In the genomic region with DNA sequence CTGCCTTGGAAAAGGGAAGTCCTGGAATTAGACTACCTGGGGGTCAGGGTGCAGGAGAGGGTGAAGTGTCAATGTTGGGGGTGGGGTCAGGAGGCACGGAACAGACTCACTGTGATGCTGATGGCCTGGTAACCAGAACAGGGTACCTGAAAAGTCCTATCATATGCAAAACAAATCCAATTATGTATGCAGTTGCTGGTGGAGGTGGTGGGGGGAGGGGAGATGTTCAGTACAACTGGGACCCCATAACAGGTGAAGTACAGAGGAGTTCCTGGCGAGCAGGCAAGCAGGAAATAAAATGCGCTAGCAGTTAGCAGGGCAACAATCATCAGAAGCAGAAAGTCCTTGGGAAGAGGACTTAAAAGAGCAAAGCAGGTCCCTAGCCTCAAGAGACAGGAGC, we compare ENCODE assay signal across 17 cellular contexts. TPM values are rescaled to one million over a fixed set of nuclear protein-coding genes. Genes with fewer than 3 reads are reported as not detected.
DNase-seq lines count a peak whose midpoint lies in the region; ATAC-seq and TF ChIP-seq lines count a peak whose summit lies in the region.
"Had no signal": no experiment of that assay in that cellular context is flagged by ENCODE, and none has a peak within 500 bp of the region (broad histone marks: within the 10 kb centered on the region; RNA-seq: fewer than 3 reads in every experiment).

No MANE protein-coding gene starts in this region.

- peak; percentile 71 for DNase-seq in H7
- peak; percentile 50 for DNase-seq in WTC11 (ENCODE audit: low spot score)
- peak; percentile 58 for DNase-seq in iPS DF 6.9 (ENCODE audit: low read depth, low spot score)
- no peak for DNase-seq in osteoblast (ENCODE audit: insufficient read length, low spot score, missing footprints)
- DNase-seq in activated CD4-positive, CD25-positive, alpha-beta regulatory T cell (lab: John Stamatoyannopoulos, UW): no peak
- DNase-seq: C1 segment of cervical spinal cord; DMS 273 treated with DMSO at 0.1 percent for 48 hours; IMR-90; Kasumi-1; NCI-H1105 treated with DMSO at 0.1 percent for 48 hours; NCI-H1694 treated with DMSO at 0.1 percent for 48 hours; NCI-H2107; NCI-H226; NK-92 treated with Interleukin-12 subunit alpha and Interleukin-12 subunit beta, amount 100 ng/mL, for 24 hours had no signal

- H3K4me1 ChIP-seq in iPS DF 6.9 (ENCODE audit: control insufficient read depth, insufficient read depth, low read length): peaks cover 6% of the 10 kb centered on the region
- H3K4me1 ChIP-seq in osteoblast (ENCODE audit: insufficient read depth, low read length): peaks cover 4% of the 10 kb centered on the region

- H3K9me3 Mint-ChIP-seq in WTC11: peaks cover 3% of the 10 kb centered on the region; the same call in 1 of the 2 replicates

- no peaks in the 10 kb centered on the region for H3K36me3 Mint-ChIP-seq in WTC11

- H3K27me3 Mint-ChIP-seq in WTC11 (ENCODE audit: low read depth): no peaks in the 10 kb centered on the region

- H3K4me3 Mint-ChIP-seq in WTC11: peak overlapping the region; percentile 50

- no peaks in the 10 kb centered on the region for H3K27me3 ChIP-seq in H7 (ENCODE audit: control insufficient read depth, insufficient read depth, low read length)
- no peaks in the 10 kb centered on the region; the same call in 1 of the 2 replicates for H3K27me3 ChIP-seq in iPS DF 6.9 (ENCODE audit: control insufficient read depth, insufficient read depth, low read length)
- no peaks in the 10 kb centered on the region for H3K27me3 ChIP-seq in osteoblast (ENCODE audit: insufficient read depth, low read length)

- H3K27ac ChIP-seq in iPS DF 6.9 (ENCODE audit: low read length) (peak overlapping the region; percentile 29), osteoblast (ENCODE audit: low read depth, low read length) (no peak overlapping the region)

- peak overlapping the region; percentile 98 for H3K27ac Mint-ChIP-seq in WTC11

- CTCF ChIA-PET in WTC11 (lab: Charles Lee): interaction anchor here (1.0 to 1.3 kb wide), 3 partner anchors 52 to 106 kb away, joined by 3 to 7 read pairs (median 4); no protein-coding TSS in a partner anchor

- no peaks in the 10 kb centered on the region for H4K20me1 ChIP-seq in osteoblast (ENCODE audit: insufficient read depth, low read length)

- TF ChIP-seq CTCF in WTC11 (IDR thresholded peaks at IDR 0.05): no peak
- no peak for TF ChIP-seq CTCF in osteoblast (IDR thresholded peaks at IDR 0.05; ENCODE audit: extremely low read depth, low read depth, low read length)

- H3K4me1 Mint-ChIP-seq in WTC11: peaks cover 41% of the 10 kb centered on the region

- peak overlapping the region; percentile 48 for H2AFZ ChIP-seq in osteoblast (ENCODE audit: low read length)

- POLR2A ChIA-PET in WTC11 (lab: Charles Lee): no interaction called here

- H3K36me3 ChIP-seq in H7 (replicated peaks; ENCODE audit: control insufficient read depth, insufficient read depth, low read length) (no peaks in the 10 kb centered on the region), iPS DF 6.9 (ENCODE audit: control insufficient read depth, insufficient read depth, low read length) (no peaks in the 10 kb centered on the region), osteoblast (ENCODE audit: insufficient read depth, low read length) (no peaks in the 10 kb centered on the region)

- H3K4me3 ChIP-seq in H7 (ENCODE audit: insufficient read depth, low read depth, low read length): no peak overlapping the region
- no peak overlapping the region for H3K4me3 ChIP-seq in iPS DF 6.9 (ENCODE audit: low read length)
- H3K4me3 ChIP-seq in osteoblast (ENCODE audit: insufficient read depth, low read length): no peak overlapping the region

- WGBS in iPS DF 6.9 (ENCODE audit: insufficient coverage, insufficient read length): no CpG with 5 or more reads among the region's 3 CpGs

- H3K79me2 ChIP-seq in osteoblast (ENCODE audit: insufficient read depth, low read length): peaks cover 4% of the 10 kb centered on the region

- peak; percentile 55 for ATAC-seq in WTC11
- no peak for ATAC-seq in HG03108 (IDR thresholded peaks at IDR 0.05; ENCODE audit: unreplicated experiment)
- ATAC-seq in GM21423 (IDR thresholded peaks at IDR 0.05; ENCODE audit: unreplicated experiment): no peak
- ATAC-seq: HCT116 had no signal

- H3K4me2 ChIP-seq in osteoblast (ENCODE audit: insufficient read depth, low read length): no peak overlapping the region

- H3K9me3 ChIP-seq in iPS DF 6.9 (ENCODE audit: control insufficient read depth, insufficient read depth, low read length): no peaks in the 10 kb centered on the region
- no peaks in the 10 kb centered on the region for H3K9me3 ChIP-seq in osteoblast (ENCODE audit: low read depth, low read length)

TF ChIP-seq in WTC11, 78 proteins besides CTCF, POLR2A, EP300 and RAD21:
- TF ChIP-seq, protein P1, sequence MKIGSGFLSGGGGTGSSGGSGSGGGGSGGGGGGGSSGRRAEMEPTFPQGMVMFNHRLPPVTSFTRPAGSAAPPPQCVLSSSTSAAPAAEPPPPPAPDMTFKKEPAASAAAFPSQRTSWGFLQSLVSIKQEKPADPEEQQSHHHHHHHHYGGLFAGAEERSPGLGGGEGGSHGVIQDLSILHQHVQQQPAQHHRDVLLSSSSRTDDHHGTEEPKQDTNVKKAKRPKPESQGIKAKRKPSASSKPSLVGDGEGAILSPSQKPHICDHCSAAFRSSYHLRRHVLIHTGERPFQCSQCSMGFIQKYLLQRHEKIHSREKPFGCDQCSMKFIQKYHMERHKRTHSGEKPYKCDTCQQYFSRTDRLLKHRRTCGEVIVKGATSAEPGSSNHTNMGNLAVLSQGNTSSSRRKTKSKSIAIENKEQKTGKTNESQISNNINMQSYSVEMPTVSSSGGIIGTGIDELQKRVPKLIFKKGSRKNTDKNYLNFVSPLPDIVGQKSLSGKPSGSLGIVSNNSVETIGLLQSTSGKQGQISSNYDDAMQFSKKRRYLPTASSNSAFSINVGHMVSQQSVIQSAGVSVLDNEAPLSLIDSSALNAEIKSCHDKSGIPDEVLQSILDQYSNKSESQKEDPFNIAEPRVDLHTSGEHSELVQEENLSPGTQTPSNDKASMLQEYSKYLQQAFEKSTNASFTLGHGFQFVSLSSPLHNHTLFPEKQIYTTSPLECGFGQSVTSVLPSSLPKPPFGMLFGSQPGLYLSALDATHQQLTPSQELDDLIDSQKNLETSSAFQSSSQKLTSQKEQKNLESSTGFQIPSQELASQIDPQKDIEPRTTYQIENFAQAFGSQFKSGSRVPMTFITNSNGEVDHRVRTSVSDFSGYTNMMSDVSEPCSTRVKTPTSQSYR (CRISPR knock-in tag; IDR thresholded peaks at IDR 0.05): peak; percentile 92
- no peak for TF ChIP-seq NFYB (CRISPR knock-in tag; conservative IDR thresholded peaks at IDR 0.05; ENCODE audit: low read depth)
TF ChIP-seq in WTC11: peak in this region for 1.

RNA-seq across cellular contexts. Expression of a gene that starts 4.2 kb away (rescaled TPM):
- 44.6 and 53.3 TPM in 2 replicates for total RNA-seq in H7 (2014; rRNA removed; shearing (Covaris generic))
- total RNA-seq in WTC11 (2021) (41.8 to 45.8 TPM (median 43.2 TPM) in 3 replicates), osteoblast (37.3 and 49.2 TPM in 2 replicates)

RNA-seq across cellular contexts. Expression of a gene that starts 10.7 kb away (rescaled TPM):
- 78.1 and 90.2 TPM in 2 replicates for total RNA-seq in H7 (2014; rRNA removed; shearing (Covaris generic))
- total RNA-seq in WTC11 (2021) (96.8 to 102 TPM (median 97.0 TPM) in 3 replicates), osteoblast (135 and 136 TPM in 2 replicates)

Comparison
In these comparisons a context has a peak if more than half of its experiments do, and no peak if none do; other contexts are left out.
1. DNase-seq: peak in H7 (single experiment), WTC11 (single experiment) and iPS DF 6.9 (single experiment); none in osteoblast (single experiment) and activated CD4-positive, CD25-positive, alpha-beta regulatory T cell (0 of 4).